In genomic region chr9:107711528-107711927, GRCh38 we compare ENCODE assay signal across 1 cellular context.
TF ChIP-seq lines count a peak whose summit lies in the region.

No MANE protein-coding gene starts in this region.

TF ChIP-seq in SK-N-SH, 30 proteins besides CTCF, POLR2A, EP300 and RAD21 (continued from another document):
- TF ChIP-seq, protein P1, sequence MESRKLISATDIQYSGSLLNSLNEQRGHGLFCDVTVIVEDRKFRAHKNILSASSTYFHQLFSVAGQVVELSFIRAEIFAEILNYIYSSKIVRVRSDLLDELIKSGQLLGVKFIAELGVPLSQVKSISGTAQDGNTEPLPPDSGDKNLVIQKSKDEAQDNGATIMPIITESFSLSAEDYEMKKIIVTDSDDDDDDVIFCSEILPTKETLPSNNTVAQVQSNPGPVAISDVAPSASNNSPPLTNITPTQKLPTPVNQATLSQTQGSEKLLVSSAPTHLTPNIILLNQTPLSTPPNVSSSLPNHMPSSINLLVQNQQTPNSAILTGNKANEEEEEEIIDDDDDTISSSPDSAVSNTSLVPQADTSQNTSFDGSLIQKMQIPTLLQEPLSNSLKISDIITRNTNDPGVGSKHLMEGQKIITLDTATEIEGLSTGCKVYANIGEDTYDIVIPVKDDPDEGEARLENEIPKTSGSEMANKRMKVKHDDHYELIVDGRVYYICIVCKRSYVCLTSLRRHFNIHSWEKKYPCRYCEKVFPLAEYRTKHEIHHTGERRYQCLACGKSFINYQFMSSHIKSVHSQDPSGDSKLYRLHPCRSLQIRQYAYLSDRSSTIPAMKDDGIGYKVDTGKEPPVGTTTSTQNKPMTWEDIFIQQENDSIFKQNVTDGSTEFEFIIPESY (IDR thresholded peaks at IDR 0.05; ENCODE audit: borderline replicate concordance, low read depth): no peak
- TF ChIP-seq YY1 (IDR thresholded peaks at IDR 0.05; ENCODE audit: low read depth) (no peak; the same call in 1 of the 2 replicates), CHD2 (IDR thresholded peaks at IDR 0.05; ENCODE audit: low read length, partially characterized antibody) (no peak), NFIC (IDR thresholded peaks at IDR 0.05; ENCODE audit: borderline replicate concordance) (peak; percentile 95), RFX5 (IDR thresholded peaks at IDR 0.05; ENCODE audit: low read length) (no peak), TCF12 (IDR thresholded peaks at IDR 0.05) (peak; percentile 99), GABPA (IDR thresholded peaks at IDR 0.05; ENCODE audit: low read depth) (peak; percentile 78), USF1 (IDR thresholded peaks at IDR 0.05; ENCODE audit: borderline replicate concordance, low read depth) (no peak), FOSL2 (IDR thresholded peaks at IDR 0.05; ENCODE audit: borderline replicate concordance, low read depth) (peak; percentile 82), RXRA (IDR thresholded peaks at IDR 0.05; ENCODE audit: borderline replicate concordance, low read depth) (no peak; the same call in 1 of the 2 replicates), TEAD4 (IDR thresholded peaks at IDR 0.05; ENCODE audit: borderline replicate concordance, insufficient read depth) (peak; percentile 90), FOXM1 (IDR thresholded peaks at IDR 0.05; ENCODE audit: low read depth) (no peak), NRF1 (IDR thresholded peaks at IDR 0.05; ENCODE audit: low read depth, low read length) (no peak), FOXJ3 (CRISPR knock-in tag; IDR thresholded peaks at IDR 0.05) (no peak), SMC3 (IDR thresholded peaks at IDR 0.05; ENCODE audit: low read depth, low read length) (no peak), SIN3A (IDR thresholded peaks at IDR 0.05; ENCODE audit: borderline replicate concordance, low read depth, low read length) (no peak), RCOR1 (IDR thresholded peaks at IDR 0.05; ENCODE audit: low read length) (no peak), GATA2 (CRISPR knock-in tag; IDR thresholded peaks at IDR 0.05) (no peak)
- TF ChIP-seq, protein P2, sequence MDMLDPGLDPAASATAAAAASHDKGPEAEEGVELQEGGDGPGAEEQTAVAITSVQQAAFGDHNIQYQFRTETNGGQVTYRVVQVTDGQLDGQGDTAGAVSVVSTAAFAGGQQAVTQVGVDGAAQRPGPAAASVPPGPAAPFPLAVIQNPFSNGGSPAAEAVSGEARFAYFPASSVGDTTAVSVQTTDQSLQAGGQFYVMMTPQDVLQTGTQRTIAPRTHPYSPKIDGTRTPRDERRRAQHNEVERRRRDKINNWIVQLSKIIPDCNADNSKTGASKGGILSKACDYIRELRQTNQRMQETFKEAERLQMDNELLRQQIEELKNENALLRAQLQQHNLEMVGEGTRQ (IDR thresholded peaks at IDR 0.05; ENCODE audit: borderline replicate concordance, low read depth, low read length): no peak
- TF ChIP-seq, protein P3, sequence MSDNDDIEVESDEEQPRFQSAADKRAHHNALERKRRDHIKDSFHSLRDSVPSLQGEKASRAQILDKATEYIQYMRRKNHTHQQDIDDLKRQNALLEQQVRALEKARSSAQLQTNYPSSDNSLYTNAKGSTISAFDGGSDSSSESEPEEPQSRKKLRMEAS (IDR thresholded peaks at IDR 0.05; ENCODE audit: low read depth): 0 out of 2 replicates have a peak, but pooled peaks have one; percentile 59
